12 cellular contexts compared by ENCODE assay signal in genomic region chr15:39127151-39127815, GRCh38.
A peak's percentile ranks its signal among the peaks of the same experiment; 100 is the strongest.
DNase-seq lines count a peak whose midpoint lies in the region; ATAC-seq and TF ChIP-seq lines count a peak whose summit lies in the region.
"Had no signal": no experiment of that assay in that cellular context is flagged by ENCODE, and none has a peak within 500 bp of the region (broad histone marks: within the 10 kb centered on the region; RNA-seq: fewer than 3 reads in every experiment).

No MANE protein-coding gene starts in this region.

- DNase-seq in AG04450 (ENCODE audit: low read depth, low spot score) (no peak), M059J (ENCODE audit: low read depth) (peak; percentile 52), colonic mucosa (no peak), Kasumi-1 (lab: John Stamatoyannopoulos, UW) (no peak), NCI-H146 (lab: John Stamatoyannopoulos, UW) (no peak)
- DNase-seq: foreskin melanocyte, retina had no signal

- POLR2A ChIA-PET in AG04450 (lab: Yijun Ruan, JAX), result no interaction called here

- TF ChIP-seq CTCF in AG04450 (IDR thresholded peaks at IDR 0.05; ENCODE audit: low read depth, low read length), result no peak
- TF ChIP-seq CTCF in colonic mucosa (IDR thresholded peaks at IDR 0.05), result no peak

- no peaks in the 10 kb centered on the region for H3K27me3 ChIP-seq in AG04450 (ENCODE audit: control insufficient read depth, insufficient read depth, low read length)
- H3K27me3 ChIP-seq in colonic mucosa, result no peaks in the 10 kb centered on the region
- no peaks in the 10 kb centered on the region for H3K27me3 ChIP-seq in muscle layer of colon (ENCODE audit: control insufficient read depth in 1 of 2, insufficient read depth in 2 of 2, low read length in 2 of 2)
- H3K27me3 ChIP-seq: ascending aorta; BLaER1 treated with 17β-estradiol and CSF1 and Interleukin-3, amounts not matched to agents 10 nM and 100 nM had no signal

- CTCF ChIA-PET in AG04450 (lab: Charles Lee), result no interaction called here

- H3K4me3 ChIP-seq in AG04450 (ENCODE audit: low read depth, low read length) (no peak overlapping the region), colonic mucosa (no peak overlapping the region), muscle layer of colon (ENCODE audit: low read depth in 1 of 2, low read length in 2 of 2) (no peak overlapping the region)
- H3K4me3 ChIP-seq: ascending aorta; BLaER1 treated with 17β-estradiol and CSF1 and Interleukin-3, amounts not matched to agents 10 nM and 100 nM had no signal

- intact Hi-C loops in colonic mucosa (cut with DNase I), result loop anchor here (5.0 kb wide), 1 partner anchor 455 kb away; the partner anchor contains the start of gene THBS1

- ATAC-seq in GM19035 (IDR thresholded peaks at IDR 0.05; ENCODE audit: unreplicated experiment) (no peak), GM19324 (IDR thresholded peaks at IDR 0.05; ENCODE audit: low FRiP score, unreplicated experiment) (no peak)

- H3K27ac ChIP-seq in AG04450 (ENCODE audit: low read depth, low read length) (peak overlapping the region; percentile 96), colonic mucosa (peak overlapping the region; percentile 31), muscle layer of colon (ENCODE audit: low read depth, low read length) (peak overlapping the region; percentile 35)
- H3K27ac ChIP-seq: BLaER1 treated with 17β-estradiol and CSF1 and Interleukin-3, amounts not matched to agents 10 nM and 100 nM had no signal

- H3K36me3 ChIP-seq in colonic mucosa (no peaks in the 10 kb centered on the region), muscle layer of colon (ENCODE audit: insufficient read depth, low read length) (no peaks in the 10 kb centered on the region)
- H3K36me3 ChIP-seq: ascending aorta; BLaER1 treated with 17β-estradiol and CSF1 and Interleukin-3, amounts not matched to agents 10 nM and 100 nM had no signal

- H3K9ac ChIP-seq in colonic mucosa (ENCODE audit: low read depth in 2 of 2, low read length in 2 of 2) (no peak overlapping the region), muscle layer of colon (ENCODE audit: low read length) (no peak overlapping the region)
- H3K9ac ChIP-seq: BLaER1 treated with 17β-estradiol and CSF1 and Interleukin-3, amounts not matched to agents 10 nM and 100 nM had no signal

- H3K9me3 ChIP-seq in AG04450 (ENCODE audit: control insufficient read depth, insufficient read depth, low read length) (no peaks in the 10 kb centered on the region), colonic mucosa (no peaks in the 10 kb centered on the region), muscle layer of colon (ENCODE audit: low read length) (no peaks in the 10 kb centered on the region)
- H3K9me3 ChIP-seq: ascending aorta; BLaER1 treated with 17β-estradiol and CSF1 and Interleukin-3, amounts not matched to agents 10 nM and 100 nM had no signal

- H3K4me1 ChIP-seq in colonic mucosa, result no peaks in the 10 kb centered on the region
- H3K4me1 ChIP-seq in muscle layer of colon (ENCODE audit: insufficient read depth, low read length), result peaks cover 41% of the 10 kb centered on the region

Comparison
In these comparisons a context has a peak if more than half of its experiments do, and no peak if none do; other contexts are left out.
1. H3K27ac ChIP-seq: peak in every context shown above with its lines; median percentile 96 in AG04450; 35 in muscle layer of colon; 31 in colonic mucosa.